In genomic region chr3:65006300-65006739, GRCh38 we compare ENCODE assay signal across 19 cellular contexts.
DNase-seq lines count a peak whose midpoint lies in the region; ATAC-seq and TF ChIP-seq lines count a peak whose summit lies in the region.
"Had no signal": no experiment of that assay in that cellular context is flagged by ENCODE, and none has a peak within 500 bp of the region (broad histone marks: within the 10 kb centered on the region; RNA-seq: fewer than 3 reads in every experiment).

No MANE protein-coding gene starts in this region.

- no peaks in the 10 kb centered on the region for H3K27me3 ChIP-seq in MM.1S (replicated peaks; ENCODE audit: insufficient read depth, low read length)

- H3K4me1 Mint-ChIP-seq in chondrocyte (ENCODE audit: low read depth) = peaks cover 22% of the 10 kb centered on the region
- H3K4me1 Mint-ChIP-seq in CD14-positive monocyte = no peaks in the 10 kb centered on the region
- no peaks in the 10 kb centered on the region for H3K4me1 Mint-ChIP-seq in activated CD4-positive, alpha-beta memory T cell treated with anti-CD3 and anti-CD28 coated beads for 36 hours (ENCODE audit: low read depth)
- H3K4me1 Mint-ChIP-seq: activated naive CD8-positive, alpha-beta T cell treated with anti-CD3 and anti-CD28 coated beads for 36 hours had no signal

- H3K4me3 Mint-ChIP-seq in chondrocyte (ENCODE audit: unreplicated experiment) (no peak overlapping the region), CD14-positive monocyte (no peak overlapping the region)
- no peak overlapping the region for H3K4me3 Mint-ChIP-seq in activated CD4-positive, alpha-beta memory T cell treated with anti-CD3 and anti-CD28 coated beads for 36 hours
- H3K4me3 Mint-ChIP-seq: activated naive CD8-positive, alpha-beta T cell treated with anti-CD3 and anti-CD28 coated beads for 36 hours had no signal

- no peaks in the 10 kb centered on the region for H3K4me1 ChIP-seq in MM.1S (ENCODE audit: low read length)

- TF ChIP-seq CTCF in MM.1S (IDR thresholded peaks at IDR 0.05; ENCODE audit: low read length) (no peak), chondrocyte (IDR thresholded peaks at IDR 0.05) (no peak), CD14-positive monocyte (IDR thresholded peaks at IDR 0.05) (no peak)

- CTCF ChIA-PET in activated CD4-positive, alpha-beta memory T cell treated with anti-CD3 and anti-CD28 coated beads for 36 hours (lab: Charles Lee) = interaction anchor here (0.6 kb wide), 1 partner anchor 29 kb away, joined by 6 read pairs; no protein-coding TSS in a partner anchor

- no peak for ATAC-seq in GM18870 (IDR thresholded peaks at IDR 0.05; ENCODE audit: unreplicated experiment)

- H3K27ac Mint-ChIP-seq in chondrocyte (ENCODE audit: unreplicated experiment) (peak overlapping the region; percentile 32), CD14-positive monocyte (no peak overlapping the region)
- H3K27ac Mint-ChIP-seq in activated CD4-positive, alpha-beta memory T cell treated with anti-CD3 and anti-CD28 coated beads for 36 hours = no peak overlapping the region
- H3K27ac Mint-ChIP-seq: activated naive CD8-positive, alpha-beta T cell treated with anti-CD3 and anti-CD28 coated beads for 36 hours had no signal

- no peak overlapping the region for H3K9ac ChIP-seq in MM.1S (ENCODE audit: low read length)

- H3K27me3 Mint-ChIP-seq in chondrocyte (ENCODE audit: low read depth) (no peaks in the 10 kb centered on the region), CD14-positive monocyte (ENCODE audit: low read depth in 3 of 3) (no peaks in the 10 kb centered on the region)
- H3K27me3 Mint-ChIP-seq in activated CD4-positive, alpha-beta memory T cell treated with anti-CD3 and anti-CD28 coated beads for 36 hours = no peaks in the 10 kb centered on the region
- H3K27me3 Mint-ChIP-seq: activated naive CD8-positive, alpha-beta T cell treated with anti-CD3 and anti-CD28 coated beads for 36 hours had no signal

- DNase-seq in AG08396 (ENCODE audit: low spot score) (peak; percentile 6), MM.1S (peak; percentile 18), chondrocyte (ENCODE audit: low spot score) (no peak), kidney tubule cell (ENCODE audit: low spot score) (peak; percentile 82), CD14-positive monocyte (ENCODE audit: low spot score) (no peak), NCI-H2081 (lab: John Stamatoyannopoulos, UW) (no peak)
- no peak for DNase-seq in activated CD4-positive, alpha-beta memory T cell treated with anti-CD3 and anti-CD28 coated beads for 36 hours
- DNase-seq: activated CD4-positive, alpha-beta T cell treated with anti-CD3 and anti-CD28 coated beads for 1 hour; activated naive CD8-positive, alpha-beta T cell treated with anti-CD3 and anti-CD28 coated beads for 36 hours; AML-193; DMS153; H7; NCI-H1694; NCI-H524; nucleus accumbens; stimulated activated naive CD4-positive, alpha-beta T cell had no signal

- no peak overlapping the region for H3K4me3 ChIP-seq in MM.1S (ENCODE audit: low read length)
- H3K4me3 ChIP-seq: skin epidermis had no signal

- no peaks in the 10 kb centered on the region for H3K9me3 ChIP-seq in MM.1S (replicated peaks; ENCODE audit: insufficient read depth, low read length)

- H3K36me3 Mint-ChIP-seq in chondrocyte (ENCODE audit: low read depth) = no peaks in the 10 kb centered on the region
- H3K36me3 Mint-ChIP-seq in CD14-positive monocyte = no peaks in the 10 kb centered on the region
- H3K36me3 Mint-ChIP-seq in activated CD4-positive, alpha-beta memory T cell treated with anti-CD3 and anti-CD28 coated beads for 36 hours = no peaks in the 10 kb centered on the region
- H3K36me3 Mint-ChIP-seq: activated naive CD8-positive, alpha-beta T cell treated with anti-CD3 and anti-CD28 coated beads for 36 hours had no signal

- H3K9me2 ChIP-seq in MM.1S (replicated peaks; ENCODE audit: insufficient read depth, low read length) = no peaks in the 10 kb centered on the region

- no peak overlapping the region for H3K4me2 ChIP-seq in MM.1S (ENCODE audit: low read depth, low read length)

- no peak overlapping the region for H3K27ac ChIP-seq in MM.1S (ENCODE audit: low read length)
- H3K27ac ChIP-seq: epithelial cell of prostate had no signal

- no peaks in the 10 kb centered on the region for H3K79me2 ChIP-seq in MM.1S (ENCODE audit: low read length)

- H2AFZ ChIP-seq in MM.1S (ENCODE audit: low read length) = no peak overlapping the region

- no peaks in the 10 kb centered on the region for H4K20me1 ChIP-seq in MM.1S (ENCODE audit: insufficient read depth, low read length)

- POLR2A ChIA-PET in activated CD4-positive, alpha-beta memory T cell treated with anti-CD3 and anti-CD28 coated beads for 36 hours (lab: Charles Lee) = no interaction called here

- H3K9me3 Mint-ChIP-seq in chondrocyte (ENCODE audit: low read depth) = no peaks in the 10 kb centered on the region
- H3K9me3 Mint-ChIP-seq in CD14-positive monocyte = peaks cover 0 to 9% (median 0%) of the 10 kb centered on the region in 7 donors
- peaks cover 4% of the 10 kb centered on the region for H3K9me3 Mint-ChIP-seq in activated CD4-positive, alpha-beta memory T cell treated with anti-CD3 and anti-CD28 coated beads for 36 hours

- no peaks in the 10 kb centered on the region for H3K36me3 ChIP-seq in MM.1S (replicated peaks; ENCODE audit: insufficient read depth, low read length)

- intact Hi-C loops in CD14-positive monocyte (cut with micrococcal nuclease) = no loop called here
- intact Hi-C loops in activated CD4-positive, alpha-beta memory T cell treated with anti-CD3 and anti-CD28 coated beads for 36 hours (cut with micrococcal nuclease) = no loop called here

- no peaks in the 10 kb centered on the region for H3F3A ChIP-seq in MM.1S (ENCODE audit: insufficient read depth, low read length)

Comparison
In these comparisons a context has a peak if more than half of its experiments do, and no peak if none do; other contexts are left out.
1. DNase-seq: peak in AG08396 (single experiment), MM.1S (single experiment) and kidney tubule cell (single experiment); none in chondrocyte (single experiment), CD14-positive monocyte (single experiment), activated CD4-positive, alpha-beta memory T cell treated with anti-CD3 and anti-CD28 coated beads for 36 hours (single experiment) and NCI-H2081 (0 of 2).